In the genomic region with DNA sequence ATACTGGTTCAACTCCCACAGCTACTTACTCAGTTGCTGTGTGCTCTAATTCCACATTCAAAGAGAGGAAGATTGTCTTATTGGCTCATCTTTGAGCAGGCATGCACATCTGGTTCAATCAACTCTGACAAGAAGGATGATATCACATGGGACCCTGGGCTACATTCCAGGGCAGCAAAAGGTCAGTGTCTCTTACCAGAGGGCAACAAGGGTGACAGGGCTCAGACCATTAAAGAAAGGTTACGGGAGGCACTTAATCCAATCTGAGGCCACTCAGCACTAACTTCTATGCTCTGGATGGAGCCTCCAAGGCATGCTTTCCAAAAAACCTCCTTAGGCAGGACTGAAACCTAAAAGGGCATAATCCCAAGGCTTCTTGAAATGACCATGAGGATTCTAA, we compare ENCODE assay signal across 28 cellular contexts.
"Had no signal": no experiment of that assay in that cellular context is flagged by ENCODE, and none has a peak within 500 bp of the region (broad histone marks: within the 10 kb centered on the region; RNA-seq: fewer than 3 reads in every experiment).

No MANE protein-coding gene starts in this region.

- H3K27ac Mint-ChIP-seq: dendritic cell treated with granulocyte-macrophage colony-stimulating factor and Interleukin-4, amounts not matched to agents 40 ng/mL and 50 ng/mL, for 4 days; naive thymus-derived CD4-positive, alpha-beta T cell; nephron; progenitor cell of endocrine pancreas; stimulated activated effector memory CD8-positive, alpha-beta T cell treated with anti-CD3 and anti-CD28 coated beads, Interleukin-12 subunit alpha, Interleukin-12 subunit beta, amount 100 ng/mL, for 72 hours had no signal

- H3K36me3 Mint-ChIP-seq: naive thymus-derived CD4-positive, alpha-beta T cell; stimulated activated effector memory CD8-positive, alpha-beta T cell treated with anti-CD3 and anti-CD28 coated beads, Interleukin-12 subunit alpha, Interleukin-12 subunit beta, amount 100 ng/mL, for 72 hours had no signal

- H3K4me1 Mint-ChIP-seq: naive thymus-derived CD4-positive, alpha-beta T cell; nephron; stimulated activated effector memory CD8-positive, alpha-beta T cell treated with anti-CD3 and anti-CD28 coated beads, Interleukin-12 subunit alpha, Interleukin-12 subunit beta, amount 100 ng/mL, for 72 hours had no signal

- DNase-seq: colonic mucosa; effector memory CD4-positive, alpha-beta T cell; foreskin keratinocyte; heart left ventricle; left cardiac atrium; left lung; mammary epithelial cell; mesendoderm; midbrain; naive thymus-derived CD4-positive, alpha-beta T cell; right cardiac atrium; sigmoid colon; stimulated activated CD4-positive, alpha-beta T cell treated with anti-CD3 and anti-CD28 coated beads, Interleukin-2, amount 100 ng/mL, for 24 hours; stimulated activated CD4-positive, alpha-beta T cell treated with anti-CD3 and anti-CD28 coated beads, Interleukin-4, amount 100 ng/mL, for 24 hours; stimulated activated naive CD4-positive, alpha-beta T cell treated with Interleukin-2 at 50 U/mL for 16 hours; stomach; thyroid gland; trophoblast cell had no signal

- H3K4me3 Mint-ChIP-seq: dendritic cell treated with granulocyte-macrophage colony-stimulating factor and Interleukin-4, amounts not matched to agents 40 ng/mL and 50 ng/mL, for 4 days; naive thymus-derived CD4-positive, alpha-beta T cell; nephron; stimulated activated effector memory CD8-positive, alpha-beta T cell treated with anti-CD3 and anti-CD28 coated beads, Interleukin-12 subunit alpha, Interleukin-12 subunit beta, amount 100 ng/mL, for 72 hours had no signal

- H3K4me1 ChIP-seq: colonic mucosa, esophagus muscularis mucosa, foreskin keratinocyte, gastroesophageal sphincter, heart left ventricle, left lung, parathyroid adenoma, sigmoid colon, stomach, thyroid gland, vagina had no signal

- H3K27ac ChIP-seq: colonic mucosa, esophagus muscularis mucosa, foreskin keratinocyte, gastroesophageal sphincter, heart left ventricle, hepatocyte, left lung, neutrophil, parathyroid adenoma, sigmoid colon, stomach, thyroid gland, vagina had no signal

- ATAC-seq: foreskin keratinocyte; gastroesophageal sphincter; heart left ventricle; left cardiac atrium; left lung; naive thymus-derived CD4-positive, alpha-beta T cell; right cardiac atrium; stimulated activated effector memory CD8-positive, alpha-beta T cell treated with anti-CD3 and anti-CD28 coated beads, Interleukin-12 subunit alpha, Interleukin-12 subunit beta, amount 100 ng/mL, for 72 hours had no signal

- H3K4me3 ChIP-seq: colonic mucosa, esophagus muscularis mucosa, gastroesophageal sphincter, heart left ventricle, hepatocyte, left lung, sigmoid colon, stomach, thyroid gland, vagina had no signal

- H3K9me3 ChIP-seq: colonic mucosa, esophagus muscularis mucosa, gastroesophageal sphincter, heart left ventricle, left lung, neutrophil, sigmoid colon, stomach, thyroid gland, vagina had no signal

- H3K36me3 ChIP-seq: colonic mucosa, esophagus muscularis mucosa, gastroesophageal sphincter, heart left ventricle, left lung, neutrophil, sigmoid colon, stomach, thyroid gland, vagina had no signal

- H3K27me3 ChIP-seq: colonic mucosa, esophagus muscularis mucosa, foreskin keratinocyte, gastroesophageal sphincter, heart left ventricle, hepatocyte, left lung, neutrophil, sigmoid colon, stomach, thyroid gland, vagina had no signal

- H3K9me3 Mint-ChIP-seq: dendritic cell treated with granulocyte-macrophage colony-stimulating factor and Interleukin-4, amounts not matched to agents 40 ng/mL and 50 ng/mL, for 4 days; nephron had no signal

- H3K27me3 Mint-ChIP-seq: dendritic cell treated with granulocyte-macrophage colony-stimulating factor and Interleukin-4, amounts not matched to agents 40 ng/mL and 50 ng/mL, for 4 days; progenitor cell of endocrine pancreas had no signal
